ENCODE assay signal across 2 cellular contexts in the genomic region with DNA sequence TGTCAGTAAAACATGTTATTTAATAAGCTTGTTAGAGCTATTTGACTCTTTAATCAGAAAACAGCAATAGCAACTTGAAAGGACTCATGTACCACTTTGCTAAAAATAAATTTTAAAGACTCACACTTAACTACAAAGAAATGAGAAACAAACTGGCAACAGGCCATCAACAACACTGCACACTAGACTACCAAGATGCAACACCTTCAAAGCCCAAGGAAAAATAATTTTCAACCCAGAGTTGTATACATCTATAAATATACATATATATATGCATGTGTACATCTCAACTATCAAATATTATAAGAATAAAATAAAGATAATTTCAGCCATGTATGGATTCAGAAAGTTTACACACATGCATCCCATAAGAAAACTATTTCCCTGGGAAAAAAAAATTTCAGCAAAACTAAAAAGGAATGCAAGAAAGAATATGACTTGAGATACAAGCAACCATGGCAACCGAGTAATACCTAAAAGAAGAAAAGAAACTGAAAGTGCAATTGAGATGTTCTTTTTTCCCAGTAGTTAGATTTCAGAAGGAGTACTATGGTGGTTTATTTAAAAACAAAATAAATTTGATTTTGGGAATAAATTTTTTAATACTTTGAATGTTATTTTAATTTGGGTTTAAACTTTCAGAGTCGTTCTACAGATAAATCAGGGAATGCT.
TF ChIP-seq lines count a peak whose summit lies in the region.

No MANE protein-coding gene starts in this region.

TF ChIP-seq in HCT116, 20 proteins besides CTCF, POLR2A, EP300 and RAD21 (continued from another document):
- TF ChIP-seq, protein P1, sequence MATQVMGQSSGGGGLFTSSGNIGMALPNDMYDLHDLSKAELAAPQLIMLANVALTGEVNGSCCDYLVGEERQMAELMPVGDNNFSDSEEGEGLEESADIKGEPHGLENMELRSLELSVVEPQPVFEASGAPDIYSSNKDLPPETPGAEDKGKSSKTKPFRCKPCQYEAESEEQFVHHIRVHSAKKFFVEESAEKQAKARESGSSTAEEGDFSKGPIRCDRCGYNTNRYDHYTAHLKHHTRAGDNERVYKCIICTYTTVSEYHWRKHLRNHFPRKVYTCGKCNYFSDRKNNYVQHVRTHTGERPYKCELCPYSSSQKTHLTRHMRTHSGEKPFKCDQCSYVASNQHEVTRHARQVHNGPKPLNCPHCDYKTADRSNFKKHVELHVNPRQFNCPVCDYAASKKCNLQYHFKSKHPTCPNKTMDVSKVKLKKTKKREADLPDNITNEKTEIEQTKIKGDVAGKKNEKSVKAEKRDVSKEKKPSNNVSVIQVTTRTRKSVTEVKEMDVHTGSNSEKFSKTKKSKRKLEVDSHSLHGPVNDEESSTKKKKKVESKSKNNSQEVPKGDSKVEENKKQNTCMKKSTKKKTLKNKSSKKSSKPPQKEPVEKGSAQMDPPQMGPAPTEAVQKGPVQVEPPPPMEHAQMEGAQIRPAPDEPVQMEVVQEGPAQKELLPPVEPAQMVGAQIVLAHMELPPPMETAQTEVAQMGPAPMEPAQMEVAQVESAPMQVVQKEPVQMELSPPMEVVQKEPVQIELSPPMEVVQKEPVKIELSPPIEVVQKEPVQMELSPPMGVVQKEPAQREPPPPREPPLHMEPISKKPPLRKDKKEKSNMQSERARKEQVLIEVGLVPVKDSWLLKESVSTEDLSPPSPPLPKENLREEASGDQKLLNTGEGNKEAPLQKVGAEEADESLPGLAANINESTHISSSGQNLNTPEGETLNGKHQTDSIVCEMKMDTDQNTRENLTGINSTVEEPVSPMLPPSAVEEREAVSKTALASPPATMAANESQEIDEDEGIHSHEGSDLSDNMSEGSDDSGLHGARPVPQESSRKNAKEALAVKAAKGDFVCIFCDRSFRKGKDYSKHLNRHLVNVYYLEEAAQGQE (IDR thresholded peaks at IDR 0.05; ENCODE audit: low read depth) = no peak
- TF ChIP-seq FOSL1 (IDR thresholded peaks at IDR 0.05; ENCODE audit: low read depth) = no peak
- no peak for TF ChIP-seq ZNF274 (IDR thresholded peaks at IDR 0.05; ENCODE audit: low read depth, low read length)
- TF ChIP-seq, protein P2, sequence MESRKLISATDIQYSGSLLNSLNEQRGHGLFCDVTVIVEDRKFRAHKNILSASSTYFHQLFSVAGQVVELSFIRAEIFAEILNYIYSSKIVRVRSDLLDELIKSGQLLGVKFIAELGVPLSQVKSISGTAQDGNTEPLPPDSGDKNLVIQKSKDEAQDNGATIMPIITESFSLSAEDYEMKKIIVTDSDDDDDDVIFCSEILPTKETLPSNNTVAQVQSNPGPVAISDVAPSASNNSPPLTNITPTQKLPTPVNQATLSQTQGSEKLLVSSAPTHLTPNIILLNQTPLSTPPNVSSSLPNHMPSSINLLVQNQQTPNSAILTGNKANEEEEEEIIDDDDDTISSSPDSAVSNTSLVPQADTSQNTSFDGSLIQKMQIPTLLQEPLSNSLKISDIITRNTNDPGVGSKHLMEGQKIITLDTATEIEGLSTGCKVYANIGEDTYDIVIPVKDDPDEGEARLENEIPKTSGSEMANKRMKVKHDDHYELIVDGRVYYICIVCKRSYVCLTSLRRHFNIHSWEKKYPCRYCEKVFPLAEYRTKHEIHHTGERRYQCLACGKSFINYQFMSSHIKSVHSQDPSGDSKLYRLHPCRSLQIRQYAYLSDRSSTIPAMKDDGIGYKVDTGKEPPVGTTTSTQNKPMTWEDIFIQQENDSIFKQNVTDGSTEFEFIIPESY (IDR thresholded peaks at IDR 0.05; ENCODE audit: extremely low read depth, insufficient replicate concordance, low read length) = no peak
- no peak for TF ChIP-seq EGR1 (IDR thresholded peaks at IDR 0.05; ENCODE audit: low read depth)
- TF ChIP-seq ELF1 (IDR thresholded peaks at IDR 0.05; ENCODE audit: borderline replicate concordance, low read depth) = no peak
- no peak for TF ChIP-seq CEBPB (IDR thresholded peaks at IDR 0.05; ENCODE audit: low read depth)
- TF ChIP-seq JUND (IDR thresholded peaks at IDR 0.05) = no peak
- TF ChIP-seq TCF7L2 (IDR thresholded peaks at IDR 0.05; ENCODE audit: borderline replicate concordance, extremely low read depth, insufficient read depth, insufficient read length) = no peak
- no peak for TF ChIP-seq SP1 (IDR thresholded peaks at IDR 0.05; ENCODE audit: low read depth)
- no peak for TF ChIP-seq EZH2phosphoT487 (IDR thresholded peaks at IDR 0.05; ENCODE audit: borderline replicate concordance)
- TF ChIP-seq, protein P3, sequence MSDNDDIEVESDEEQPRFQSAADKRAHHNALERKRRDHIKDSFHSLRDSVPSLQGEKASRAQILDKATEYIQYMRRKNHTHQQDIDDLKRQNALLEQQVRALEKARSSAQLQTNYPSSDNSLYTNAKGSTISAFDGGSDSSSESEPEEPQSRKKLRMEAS (IDR thresholded peaks at IDR 0.05) = no peak
TF ChIP-seq in HCT116: peak in this region for 0.

TF ChIP-seq in GM23338, 12 proteins besides CTCF, POLR2A, EP300 and RAD21 (continued from another document):
- TF ChIP-seq, protein P4, sequence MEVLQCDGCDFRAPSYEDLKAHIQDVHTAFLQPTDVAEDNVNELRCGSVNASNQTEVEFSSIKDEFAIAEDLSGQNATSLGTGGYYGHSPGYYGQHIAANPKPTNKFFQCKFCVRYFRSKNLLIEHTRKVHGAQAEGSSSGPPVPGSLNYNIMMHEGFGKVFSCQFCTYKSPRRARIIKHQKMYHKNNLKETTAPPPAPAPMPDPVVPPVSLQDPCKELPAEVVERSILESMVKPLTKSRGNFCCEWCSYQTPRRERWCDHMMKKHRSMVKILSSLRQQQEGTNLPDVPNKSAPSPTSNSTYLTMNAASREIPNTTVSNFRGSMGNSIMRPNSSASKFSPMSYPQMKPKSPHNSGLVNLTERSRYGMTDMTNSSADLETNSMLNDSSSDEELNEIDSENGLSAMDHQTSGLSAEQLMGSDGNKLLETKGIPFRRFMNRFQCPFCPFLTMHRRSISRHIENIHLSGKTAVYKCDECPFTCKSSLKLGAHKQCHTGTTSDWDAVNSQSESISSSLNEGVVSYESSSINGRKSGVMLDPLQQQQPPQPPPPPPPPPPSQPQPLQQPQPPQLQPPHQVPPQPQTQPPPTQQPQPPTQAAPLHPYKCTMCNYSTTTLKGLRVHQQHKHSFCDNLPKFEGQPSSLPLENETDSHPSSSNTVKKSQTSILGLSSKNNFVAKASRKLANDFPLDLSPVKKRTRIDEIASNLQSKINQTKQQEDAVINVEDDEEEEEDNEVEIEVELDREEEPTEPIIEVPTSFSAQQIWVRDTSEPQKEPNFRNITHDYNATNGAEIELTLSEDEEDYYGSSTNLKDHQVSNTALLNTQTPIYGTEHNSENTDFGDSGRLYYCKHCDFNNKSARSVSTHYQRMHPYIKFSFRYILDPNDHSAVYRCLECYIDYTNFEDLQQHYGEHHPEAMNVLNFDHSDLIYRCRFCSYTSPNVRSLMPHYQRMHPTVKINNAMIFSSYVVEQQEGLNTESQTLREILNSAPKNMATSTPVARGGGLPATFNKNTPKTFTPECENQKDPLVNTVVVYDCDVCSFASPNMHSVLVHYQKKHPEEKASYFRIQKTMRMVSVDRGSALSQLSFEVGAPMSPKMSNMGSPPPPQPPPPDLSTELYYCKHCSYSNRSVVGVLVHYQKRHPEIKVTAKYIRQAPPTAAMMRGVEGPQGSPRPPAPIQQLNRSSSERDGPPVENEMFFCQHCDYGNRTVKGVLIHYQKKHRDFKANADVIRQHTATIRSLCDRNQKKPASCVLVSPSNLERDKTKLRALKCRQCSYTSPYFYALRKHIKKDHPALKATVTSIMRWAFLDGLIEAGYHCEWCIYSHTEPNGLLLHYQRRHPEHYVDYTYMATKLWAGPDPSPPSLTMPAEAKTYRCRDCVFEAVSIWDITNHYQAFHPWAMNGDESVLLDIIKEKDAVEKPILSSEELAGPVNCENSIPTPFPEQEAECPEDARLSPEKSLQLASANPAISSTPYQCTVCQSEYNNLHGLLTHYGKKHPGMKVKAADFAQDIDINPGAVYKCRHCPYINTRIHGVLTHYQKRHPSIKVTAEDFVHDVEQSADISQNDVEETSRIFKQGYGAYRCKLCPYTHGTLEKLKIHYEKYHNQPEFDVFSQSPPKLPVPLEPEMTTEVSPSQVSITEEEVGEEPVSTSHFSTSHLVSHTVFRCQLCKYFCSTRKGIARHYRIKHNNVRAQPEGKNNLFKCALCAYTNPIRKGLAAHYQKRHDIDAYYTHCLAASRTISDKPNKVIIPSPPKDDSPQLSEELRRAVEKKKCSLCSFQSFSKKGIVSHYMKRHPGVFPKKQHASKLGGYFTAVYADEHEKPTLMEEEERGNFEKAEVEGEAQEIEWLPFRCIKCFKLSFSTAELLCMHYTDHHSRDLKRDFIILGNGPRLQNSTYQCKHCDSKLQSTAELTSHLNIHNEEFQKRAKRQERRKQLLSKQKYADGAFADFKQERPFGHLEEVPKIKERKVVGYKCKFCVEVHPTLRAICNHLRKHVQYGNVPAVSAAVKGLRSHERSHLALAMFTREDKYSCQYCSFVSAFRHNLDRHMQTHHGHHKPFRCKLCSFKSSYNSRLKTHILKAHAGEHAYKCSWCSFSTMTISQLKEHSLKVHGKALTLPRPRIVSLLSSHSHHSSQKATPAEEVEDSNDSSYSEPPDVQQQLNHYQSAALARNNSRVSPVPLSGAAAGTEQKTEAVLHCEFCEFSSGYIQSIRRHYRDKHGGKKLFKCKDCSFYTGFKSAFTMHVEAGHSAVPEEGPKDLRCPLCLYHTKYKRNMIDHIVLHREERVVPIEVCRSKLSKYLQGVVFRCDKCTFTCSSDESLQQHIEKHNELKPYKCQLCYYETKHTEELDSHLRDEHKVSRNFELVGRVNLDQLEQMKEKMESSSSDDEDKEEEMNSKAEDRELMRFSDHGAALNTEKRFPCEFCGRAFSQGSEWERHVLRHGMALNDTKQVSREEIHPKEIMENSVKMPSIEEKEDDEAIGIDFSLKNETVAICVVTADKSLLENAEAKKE (CRISPR knock-in tag; IDR thresholded peaks at IDR 0.05) = no peak
- TF ChIP-seq, protein P5, sequence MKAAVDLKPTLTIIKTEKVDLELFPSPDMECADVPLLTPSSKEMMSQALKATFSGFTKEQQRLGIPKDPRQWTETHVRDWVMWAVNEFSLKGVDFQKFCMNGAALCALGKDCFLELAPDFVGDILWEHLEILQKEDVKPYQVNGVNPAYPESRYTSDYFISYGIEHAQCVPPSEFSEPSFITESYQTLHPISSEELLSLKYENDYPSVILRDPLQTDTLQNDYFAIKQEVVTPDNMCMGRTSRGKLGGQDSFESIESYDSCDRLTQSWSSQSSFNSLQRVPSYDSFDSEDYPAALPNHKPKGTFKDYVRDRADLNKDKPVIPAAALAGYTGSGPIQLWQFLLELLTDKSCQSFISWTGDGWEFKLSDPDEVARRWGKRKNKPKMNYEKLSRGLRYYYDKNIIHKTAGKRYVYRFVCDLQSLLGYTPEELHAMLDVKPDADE (IDR thresholded peaks at IDR 0.05) = no peak
- TF ChIP-seq JUNB (IDR thresholded peaks at IDR 0.05; ENCODE audit: unreplicated experiment) = no peak
- no peak for TF ChIP-seq STAT1 (IDR thresholded peaks at IDR 0.05; ENCODE audit: unreplicated experiment)
- no peak for TF ChIP-seq EZH2phosphoT487 (IDR thresholded peaks at IDR 0.05; ENCODE audit: unreplicated experiment)
- no peak for TF ChIP-seq EZH2 (IDR thresholded peaks at IDR 0.05; ENCODE audit: low read depth, unreplicated experiment)
- no peak for TF ChIP-seq NANOG (IDR thresholded peaks at IDR 0.05; ENCODE audit: borderline replicate concordance)
